ENCODE assay signal across 14 cellular contexts in genomic region chr3:75604286-75604934, GRCh38. TPM values are rescaled to one million over a fixed set of nuclear protein-coding genes. Genes with fewer than 3 reads are reported as not detected.
DNase-seq lines count a peak whose midpoint lies in the region; ATAC-seq and TF ChIP-seq lines count a peak whose summit lies in the region.
"Not testable (repeated sequence)": the region's sequence is repeated elsewhere in the genome, so short reads cannot be mapped to it uniquely, and the experiment has no call there.
"Had no signal": no experiment of that assay in that cellular context is flagged by ENCODE, and none has a peak within 500 bp of the region (broad histone marks: within the 10 kb centered on the region; RNA-seq: fewer than 3 reads in every experiment).

No MANE protein-coding gene starts in this region.

- TF ChIP-seq POLR2A in esophagus muscularis mucosa (IDR thresholded peaks at IDR 0.05; ENCODE audit: low read depth), result not testable (repeated sequence)

- not testable (repeated sequence) for TF ChIP-seq EP300 in esophagus muscularis mucosa (IDR thresholded peaks at IDR 0.05)

- TF ChIP-seq CTCF in BE2C (IDR thresholded peaks at IDR 0.05; ENCODE audit: low read depth, low read length) (peak; percentile 20; the same call in 1 of the 2 replicates), GM23338 (conservative IDR thresholded peaks at IDR 0.05; ENCODE audit: low read depth in 2 of 2) (peak; percentile 71 to 87), RWPE2 (IDR thresholded peaks at IDR 0.05; ENCODE audit: poor library complexity, severe bottlenecking) (peak; percentile 5), esophagus muscularis mucosa (IDR thresholded peaks at IDR 0.05) (peak; percentile 26 to 55 (median 36))

- not testable (repeated sequence) for H3K27me3 Mint-ChIP-seq in GM23338 (ENCODE audit: insufficient read depth, low read depth, poor library complexity); activated naive CD8-positive, alpha-beta T cell treated with anti-CD3 and anti-CD28 coated beads for 36 hours

- H3K4me1 Mint-ChIP-seq in GM23338; activated naive CD8-positive, alpha-beta T cell treated with anti-CD3 and anti-CD28 coated beads for 36 hours: not testable (repeated sequence)

- H3K4me1 ChIP-seq in BE2C; GM23338 (ENCODE audit: insufficient read depth); RWPE2 (ENCODE audit: insufficient read depth, poor library complexity, severe bottlenecking); esophagus muscularis mucosa: not testable (repeated sequence)

- not testable (repeated sequence) for H3K36me3 Mint-ChIP-seq in GM23338 (ENCODE audit: low read depth); activated naive CD8-positive, alpha-beta T cell treated with anti-CD3 and anti-CD28 coated beads for 36 hours

- not testable (repeated sequence) for H3K27me3 ChIP-seq in BE2C; GM23338 (ENCODE audit: insufficient read depth); RWPE2 (ENCODE audit: insufficient read depth, poor library complexity, severe bottlenecking)
- H3K27me3 ChIP-seq in esophagus muscularis mucosa, result peaks cover 0 to 15% (median 3%) of the 10 kb centered on the region in 4 donors

- H3K9me3 Mint-ChIP-seq in GM23338; activated naive CD8-positive, alpha-beta T cell treated with anti-CD3 and anti-CD28 coated beads for 36 hours: not testable (repeated sequence)

- H2AFZ ChIP-seq in GM23338, result not testable (repeated sequence)

- not testable (repeated sequence) for H3K9me3 ChIP-seq in BE2C; RWPE2 (ENCODE audit: severe bottlenecking); esophagus muscularis mucosa

- H3K79me2 ChIP-seq in GM23338 (replicated peaks; ENCODE audit: insufficient read depth), result not testable (repeated sequence)

- DNase-seq in BE2C; RWPE2 (ENCODE audit: low spot score); esophagus muscularis mucosa (ENCODE audit: extremely low spot score): not testable (repeated sequence)
- DNase-seq in GM23338 (ENCODE audit: low spot score) (peak; percentile 89), NAMALWA (ENCODE audit: low spot score) (peak; percentile 2), left kidney (ENCODE audit: low read depth, low spot score) (peak; percentile 50)
- peak; percentile 30 for DNase-seq in activated naive CD8-positive, alpha-beta T cell treated with anti-CD3 and anti-CD28 coated beads for 36 hours
- peak; percentile 42 for DNase-seq in stimulated activated CD4-positive, alpha-beta T cell treated with anti-CD3 and anti-CD28 coated beads, Interleukin-1b, Interleukin-23, amount 100 ng/mL, for 48 hours

- H3K36me3 ChIP-seq in BE2C; GM23338 (ENCODE audit: insufficient read depth); RWPE2 (ENCODE audit: low read depth); esophagus muscularis mucosa: not testable (repeated sequence)

- H4K20me1 ChIP-seq in GM23338 (replicated peaks; ENCODE audit: insufficient read depth), result not testable (repeated sequence)

- not testable (repeated sequence) for H3K4me2 ChIP-seq in GM23338

- not testable (repeated sequence) for H3K9me2 ChIP-seq in GM23338 (ENCODE audit: insufficient read depth)

- not testable (repeated sequence) for H3K4me3 Mint-ChIP-seq in GM23338; activated naive CD8-positive, alpha-beta T cell treated with anti-CD3 and anti-CD28 coated beads for 36 hours

- H3K4me3 ChIP-seq in BE2C (ENCODE audit: low read depth, low read length); GM23338; RWPE2 (ENCODE audit: severe bottlenecking); esophagus muscularis mucosa: not testable (repeated sequence)

- whole genome bisulfite sequencing in esophagus muscularis mucosa, result 74% methylated on average over 13 of the region's 14 CpGs

- not testable (repeated sequence) for H3K27ac ChIP-seq in GM23338 (ENCODE audit: low read depth); RWPE2 (ENCODE audit: poor library complexity, severe bottlenecking); esophagus muscularis mucosa (replicated peaks in 1 of 4)

- intact Hi-C loops in esophagus muscularis mucosa (cut with DNase I), result not testable (repeated sequence)

- ATAC-seq in GM23338; RWPE2 (ENCODE audit: low read depth): not testable (repeated sequence)

- not testable (repeated sequence) for H3F3A ChIP-seq in GM23338 (replicated peaks; ENCODE audit: low read depth)

- H3K27ac Mint-ChIP-seq in GM23338; activated naive CD8-positive, alpha-beta T cell treated with anti-CD3 and anti-CD28 coated beads for 36 hours: not testable (repeated sequence)

TF ChIP-seq in GM23338, 12 proteins besides CTCF, POLR2A, EP300 and RAD21:
- 0 out of 2 replicates have a peak, but pooled peaks have one; percentile 9 for TF ChIP-seq CREB1 (CRISPR knock-in tag; IDR thresholded peaks at IDR 0.05; ENCODE audit: low read depth)
TF ChIP-seq in GM23338: peak in this region for 1; not testable (repeated sequence) for 11.

RNA-seq across cellular contexts. Expression of gene FRG2C, which starts 59.7 kb away (rescaled TPM):
- not detected for polyA plus RNA-seq in BE2C (2012; ENCODE audit: insufficient read depth, insufficient read length, low read depth)
- total RNA-seq in GM23338 (2014; rRNA removed; shearing (Covaris generic)), result 0.10 TPM in 1 of 2 replicates, not detected in the other
- polyA plus RNA-seq in GM23338 (2016; fragmentation: Nextera tagmentation; extraction: Ambion mirVana), result 0.23 and 0.37 TPM in 2 replicates
- total RNA-seq in activated naive CD8-positive, alpha-beta T cell treated with anti-CD3 and anti-CD28 coated beads for 36 hours, result not detected
- total RNA-seq in esophagus muscularis mucosa, result not detected
- total RNA-seq: activated B cell treated with CpG ODN at 0.5 μM for 24 hours; activated CD8-positive, alpha-beta memory T cell treated with anti-CD3 and anti-CD28 coated beads, Interleukin-2, amount 10 ng/mL, durations not matched to agents 7 days and 5 days; kidney; right cardiac atrium; suprapubic skin; T-cell had no signal
- polyA plus RNA-seq: right cardiac atrium had no signal

Comparison
In these comparisons a context has a peak if more than half of its experiments do, and no peak if none do; other contexts are left out.
1. CTCF ChIP-seq: peak in every context shown above with its lines; median percentile 79 in GM23338; 36 in esophagus muscularis mucosa; 20 in BE2C; 5 in RWPE2.